ENCODE assay signal across 10 cellular contexts in genomic region chr2:61193670-61194561, GRCh38. TPM values are rescaled to one million over a fixed set of nuclear protein-coding genes. Genes with fewer than 3 reads are reported as not detected.
DNase-seq lines count a peak whose midpoint lies in the region; ATAC-seq and TF ChIP-seq lines count a peak whose summit lies in the region.
"Had no signal": no experiment of that assay in that cellular context is flagged by ENCODE, and none has a peak within 500 bp of the region (broad histone marks: within the 10 kb centered on the region; RNA-seq: fewer than 3 reads in every experiment).

No MANE protein-coding gene starts in this region.

- H3K4me1 Mint-ChIP-seq in CD4-positive, CD25-positive, alpha-beta regulatory T cell, result peaks cover 0 to 22% (median 16%) of the 10 kb centered on the region in 4 donors
- H3K4me1 Mint-ChIP-seq in HFFc6 (ENCODE audit: low read depth) (no peaks in the 10 kb centered on the region), memory B cell (peaks cover 2% of the 10 kb centered on the region)
- H3K4me1 Mint-ChIP-seq in activated CD8-positive, alpha-beta T cell treated with anti-CD3 and anti-CD28 coated beads for 36 hours (ENCODE audit: low read depth), result peaks cover 18% of the 10 kb centered on the region

- no peaks in the 10 kb centered on the region for H3K27me3 ChIP-seq in CD4-positive, CD25-positive, alpha-beta regulatory T cell (ENCODE audit: control insufficient read depth, insufficient read depth, low read length)

- H3K36me3 ChIP-seq in CD4-positive, CD25-positive, alpha-beta regulatory T cell (ENCODE audit: control insufficient read depth, insufficient read depth, low read length), result peaks cover 28% of the 10 kb centered on the region

- peak overlapping the region; percentile 52 to 87 (median 81) for H3K27ac Mint-ChIP-seq in CD4-positive, CD25-positive, alpha-beta regulatory T cell
- peak overlapping the region; percentile 9 for H3K27ac Mint-ChIP-seq in HFFc6
- peak overlapping the region; percentile 19 for H3K27ac Mint-ChIP-seq in activated CD8-positive, alpha-beta T cell treated with anti-CD3 and anti-CD28 coated beads for 36 hours
- peak overlapping the region; percentile 82 for H3K27ac Mint-ChIP-seq in memory B cell

- no peak for TF ChIP-seq CTCF in HFFc6 (IDR thresholded peaks at IDR 0.05)
- TF ChIP-seq CTCF in activated CD8-positive, alpha-beta T cell treated with anti-CD3 and anti-CD28 coated beads for 36 hours (IDR thresholded peaks at IDR 0.05), result no peak

- POLR2A ChIA-PET in activated CD8-positive, alpha-beta T cell treated with anti-CD3 and anti-CD28 coated beads for 36 hours (lab: Charles Lee), result interaction anchor here (1.3 to 1.8 kb wide), 2 partner anchors 10 to 16 kb away, joined by 4 to 8 read pairs; no protein-coding TSS in a partner anchor

- CTCF ChIA-PET in activated CD8-positive, alpha-beta T cell treated with anti-CD3 and anti-CD28 coated beads for 36 hours (lab: Charles Lee), result no interaction called here

- ATAC-seq in CD4-positive, CD25-positive, alpha-beta regulatory T cell (ENCODE audit: low read depth in 2 of 2), result no peak
- peak; percentile 20 for ATAC-seq in activated CD8-positive, alpha-beta T cell treated with anti-CD3 and anti-CD28 coated beads for 36 hours
- ATAC-seq in memory B cell (ENCODE audit: low read depth) (peak; percentile 51), GM18505 (IDR thresholded peaks at IDR 0.05; ENCODE audit: unreplicated experiment) (no peak), HG03521 (IDR thresholded peaks at IDR 0.05; ENCODE audit: unreplicated experiment) (no peak)

- peaks cover 11% of the 10 kb centered on the region for H3K4me1 ChIP-seq in CD4-positive, CD25-positive, alpha-beta regulatory T cell (ENCODE audit: control insufficient read depth, insufficient read depth, low read length, poor library complexity, severe bottlenecking)

- peak overlapping the region; percentile 44 for H3K27ac ChIP-seq in CD4-positive, CD25-positive, alpha-beta regulatory T cell (ENCODE audit: insufficient read depth, low read length, poor library complexity, severe bottlenecking)

- peak overlapping the region in 1 of 4 donors; percentile 21 for H3K4me3 Mint-ChIP-seq in CD4-positive, CD25-positive, alpha-beta regulatory T cell
- no peak overlapping the region for H3K4me3 Mint-ChIP-seq in HFFc6
- H3K4me3 Mint-ChIP-seq in activated CD8-positive, alpha-beta T cell treated with anti-CD3 and anti-CD28 coated beads for 36 hours, result no peak overlapping the region
- H3K4me3 Mint-ChIP-seq in memory B cell, result no peak overlapping the region

- intact Hi-C loops in activated CD8-positive, alpha-beta T cell treated with anti-CD3 and anti-CD28 coated beads for 36 hours (cut with micrococcal nuclease), result no loop called here

- peaks cover 19% of the 10 kb centered on the region for H3K36me3 Mint-ChIP-seq in CD4-positive, CD25-positive, alpha-beta regulatory T cell
- peaks cover 15% of the 10 kb centered on the region for H3K36me3 Mint-ChIP-seq in HFFc6 (ENCODE audit: low read depth)
- peaks cover 30% of the 10 kb centered on the region for H3K36me3 Mint-ChIP-seq in activated CD8-positive, alpha-beta T cell treated with anti-CD3 and anti-CD28 coated beads for 36 hours (ENCODE audit: low read depth)
- H3K36me3 Mint-ChIP-seq in memory B cell, result peaks cover 11% of the 10 kb centered on the region

- no peaks in the 10 kb centered on the region for H3K9me3 ChIP-seq in CD4-positive, CD25-positive, alpha-beta regulatory T cell (ENCODE audit: control insufficient read depth in 2 of 2, low read length in 2 of 2)

- no peaks in the 10 kb centered on the region for H3K9me3 Mint-ChIP-seq in CD4-positive, CD25-positive, alpha-beta regulatory T cell
- H3K9me3 Mint-ChIP-seq in HFFc6 (no peaks in the 10 kb centered on the region), memory B cell (no peaks in the 10 kb centered on the region)
- H3K9me3 Mint-ChIP-seq in activated CD8-positive, alpha-beta T cell treated with anti-CD3 and anti-CD28 coated beads for 36 hours, result no peaks in the 10 kb centered on the region

- no peaks in the 10 kb centered on the region for H3K27me3 Mint-ChIP-seq in CD4-positive, CD25-positive, alpha-beta regulatory T cell
- peaks cover 3% of the 10 kb centered on the region for H3K27me3 Mint-ChIP-seq in HFFc6 (ENCODE audit: insufficient read depth)
- no peaks in the 10 kb centered on the region for H3K27me3 Mint-ChIP-seq in activated CD8-positive, alpha-beta T cell treated with anti-CD3 and anti-CD28 coated beads for 36 hours
- no peaks in the 10 kb centered on the region for H3K27me3 Mint-ChIP-seq in memory B cell

- H3K4me3 ChIP-seq in CD4-positive, CD25-positive, alpha-beta regulatory T cell (ENCODE audit: low read depth, low read length), result no peak overlapping the region

- no peak for TF ChIP-seq POLR2A in GM18505 (IDR thresholded peaks at IDR 0.05; ENCODE audit: borderline replicate concordance, extremely low read depth, insufficient read depth, insufficient read length)

- DNase-seq in CD4-positive, CD25-positive, alpha-beta regulatory T cell, result peak in 1 of 3 donors; percentile 45
- DNase-seq in HFFc6, result no peak
- DNase-seq in activated CD8-positive, alpha-beta T cell treated with anti-CD3 and anti-CD28 coated beads for 36 hours, result no peak
- no peak for DNase-seq in memory B cell (ENCODE audit: low spot score in 2 of 2)
- DNase-seq in effector CD8-positive, alpha-beta T cell (lab: John Stamatoyannopoulos, UW), result no peak
- DNase-seq in cerebellar cortex (ENCODE audit: low spot score), result no peak
- DNase-seq: effector CD4-positive, alpha-beta T cell; NCI-H2081 had no signal

RNA-seq across cellular contexts. Expression of gene C2orf74, which starts 31.9 kb away (rescaled TPM):
- total RNA-seq in CD4-positive, CD25-positive, alpha-beta regulatory T cell, result 7.6 TPM
- polyA plus RNA-seq in CD4-positive, CD25-positive, alpha-beta regulatory T cell, result 10 to 100 TPM; 35.1 to 49.8 (median 44.8) TPM
- 10 to 100 TPM; 13.5 to 23.0 (median 20.7) TPM for total RNA-seq in HFFc6 (2021; fragmentation: NEBNext Ultra II Directional; extraction: Animal tissue kit (Norgen Biotek cat#: 25700))
- 10 to 100 TPM; 13.3 to 14.0 TPM for total RNA-seq in activated CD8-positive, alpha-beta T cell treated with anti-CD3 and anti-CD28 coated beads for 36 hours

Comparison
In these comparisons a context has a peak if more than half of its experiments do, and no peak if none do; other contexts are left out.
1. ATAC-seq: peak in activated CD8-positive, alpha-beta T cell treated with anti-CD3 and anti-CD28 coated beads for 36 hours (single experiment) and memory B cell (single experiment); none in CD4-positive, CD25-positive, alpha-beta regulatory T cell (0 of 2), GM18505 (single experiment) and HG03521 (single experiment).
2. H3K27ac Mint-ChIP-seq: peak in every context shown above with its lines; median percentile 82 in memory B cell; 81 in CD4-positive, CD25-positive, alpha-beta regulatory T cell; 19 in activated CD8-positive, alpha-beta T cell treated with anti-CD3 and anti-CD28 coated beads for 36 hours; 9 in HFFc6.